ENCODE assay signal across 23 cellular contexts in genomic region chr12:110862331-110862730, GRCh38. TPM values are rescaled to one million over a fixed set of nuclear protein-coding genes. Genes with fewer than 3 reads are reported as not detected.
DNase-seq lines count a peak whose midpoint lies in the region; ATAC-seq and TF ChIP-seq lines count a peak whose summit lies in the region.
"Had no signal": no experiment of that assay in that cellular context is flagged by ENCODE, and none has a peak within 500 bp of the region (broad histone marks: within the 10 kb centered on the region; RNA-seq: fewer than 3 reads in every experiment).

No MANE protein-coding gene starts in this region.

- H3K27ac Mint-ChIP-seq in endodermal cell (no peak overlapping the region), neural progenitor cell (peak overlapping the region; percentile 92)
- H3K27ac Mint-ChIP-seq: CD4-positive, CD25-positive, alpha-beta regulatory T cell had no signal

- H3K9me3 Mint-ChIP-seq in endodermal cell (peaks cover 29% of the 10 kb centered on the region), neural progenitor cell (peaks cover 3% of the 10 kb centered on the region)

- no peaks in the 10 kb centered on the region for H4K20me1 ChIP-seq in neural progenitor cell (ENCODE audit: low read depth)

- peaks cover 17% of the 10 kb centered on the region for H3K4me1 Mint-ChIP-seq in endodermal cell
- H3K4me1 Mint-ChIP-seq in neural progenitor cell, result peaks cover 33% of the 10 kb centered on the region

- ATAC-seq in HG03457 (IDR thresholded peaks at IDR 0.05; ENCODE audit: unreplicated experiment) (no peak), HG03469 (IDR thresholded peaks at IDR 0.05; ENCODE audit: unreplicated experiment) (no peak)

- H3F3A ChIP-seq in neural progenitor cell (ENCODE audit: low read depth), result peaks cover 49% of the 10 kb centered on the region

- H3K4me3 Mint-ChIP-seq in endodermal cell, result no peak overlapping the region
- no peak overlapping the region for H3K4me3 Mint-ChIP-seq in neural progenitor cell
- H3K4me3 Mint-ChIP-seq: CD4-positive, CD25-positive, alpha-beta regulatory T cell had no signal

- H3K9me3 ChIP-seq in NT2/D1 (ENCODE audit: insufficient read depth, low read length), result 0 out of 2 replicates have a peak, but pooled peaks cover 5% of the 10 kb centered on the region
- H3K9me3 ChIP-seq in endodermal cell (ENCODE audit: control insufficient read depth, low read length), result no peaks in the 10 kb centered on the region
- H3K9me3 ChIP-seq in neural progenitor cell (ENCODE audit: low read depth), result no peaks in the 10 kb centered on the region
- H3K9me3 ChIP-seq: A549, MG63, SJCRH30 had no signal

- H3K36me3 ChIP-seq in H7 (replicated peaks; ENCODE audit: control insufficient read depth, insufficient read depth, low read length) (no peaks in the 10 kb centered on the region), NT2/D1 (ENCODE audit: insufficient read depth, insufficient read length, low read length) (no peaks in the 10 kb centered on the region), endodermal cell (ENCODE audit: control insufficient read depth, insufficient read depth, low read length) (no peaks in the 10 kb centered on the region), neural progenitor cell (no peaks in the 10 kb centered on the region)
- H3K36me3 ChIP-seq: MG63, SJCRH30 had no signal

- no peak overlapping the region for H2AFZ ChIP-seq in neural progenitor cell (replicated peaks)

- WGBS in endodermal cell (ENCODE audit: insufficient coverage in 1 of 2, insufficient read length in 1 of 2), 2 experiments, result 86 to 96% methylated on average over 5 to 8 of the region's 9 CpGs

- peak overlapping the region; percentile 56 for H3K27ac ChIP-seq in endodermal cell (ENCODE audit: low read depth, low read length)
- peak overlapping the region; percentile 98 for H3K27ac ChIP-seq in neural progenitor cell
- H3K27ac ChIP-seq: A549, SJCRH30 had no signal

- H3K4me3 ChIP-seq in H7 (ENCODE audit: insufficient read depth, low read depth, low read length) (no peak overlapping the region), NT2/D1 (ENCODE audit: insufficient read length, low read depth) (no peak overlapping the region), endodermal cell (ENCODE audit: low read length) (no peak overlapping the region), neural progenitor cell (peak overlapping the region; percentile 4)
- H3K4me3 ChIP-seq: A549, K562, MG63, SJCRH30 had no signal

- peak overlapping the region; percentile 65 for H3K4me2 ChIP-seq in neural progenitor cell
- H3K4me2 ChIP-seq: A549 had no signal

- no peak overlapping the region for H3K9ac ChIP-seq in NT2/D1 (ENCODE audit: insufficient read length, low read depth)
- H3K9ac ChIP-seq in endodermal cell (ENCODE audit: extremely low read depth, low read length, poor library complexity, severe bottlenecking), result no peak overlapping the region
- no peak overlapping the region for H3K9ac ChIP-seq in neural progenitor cell

- H3K4me1 ChIP-seq in NT2/D1 (ENCODE audit: insufficient read depth, insufficient read length) (peaks cover 9% of the 10 kb centered on the region), endodermal cell (ENCODE audit: control insufficient read depth, insufficient read depth, low read length) (peaks cover 3% of the 10 kb centered on the region), neural progenitor cell (peaks cover 40% of the 10 kb centered on the region)
- H3K4me1 ChIP-seq: A549, SJCRH30 had no signal

- H3K27me3 Mint-ChIP-seq in endodermal cell (ENCODE audit: insufficient read depth) (peaks cover 5% of the 10 kb centered on the region), neural progenitor cell (ENCODE audit: insufficient read depth, low read depth) (peaks cover 6% of the 10 kb centered on the region)

- no peaks in the 10 kb centered on the region for H3K79me2 ChIP-seq in neural progenitor cell (ENCODE audit: low read depth)

- H3K36me3 Mint-ChIP-seq in endodermal cell (ENCODE audit: low read depth) (peaks cover 2% of the 10 kb centered on the region), neural progenitor cell (no peaks in the 10 kb centered on the region)
- H3K36me3 Mint-ChIP-seq: CD4-positive, CD25-positive, alpha-beta regulatory T cell had no signal

- TF ChIP-seq CTCF in endodermal cell (conservative IDR thresholded peaks at IDR 0.05), result no peak
- no peak for TF ChIP-seq CTCF in neural progenitor cell (IDR thresholded peaks at IDR 0.05)

- DNase-seq in H7 (peak; percentile 44), NT2/D1 (ENCODE audit: low read depth, low spot score) (peak; percentile 57), endodermal cell (no peak), neural progenitor cell (ENCODE audit: low spot score) (peak; percentile 83), amygdala (lab: John Stamatoyannopoulos, UW) (no peak)
- DNase-seq: CD4-positive, CD25-positive, alpha-beta regulatory T cell; DMS79 treated with DMSO at 0.1 percent for 48 hours; MG63; NCI-H1092; NCI-H1436 treated with DMSO at 0.1 percent for 48 hours; NCI-H2029; NCI-H2171 treated with DMSO at 0.1 percent for 48 hours; NCI-H446; NCI-H526; OCI-M1; SJCRH30 had no signal

- H3K27me3 ChIP-seq in H7 (ENCODE audit: control insufficient read depth, insufficient read depth, low read length) (no peaks in the 10 kb centered on the region), NT2/D1 (ENCODE audit: insufficient read depth, insufficient read length) (no peaks in the 10 kb centered on the region), endodermal cell (ENCODE audit: control insufficient read depth, insufficient read depth, low read length, poor library complexity, severe bottlenecking) (no peaks in the 10 kb centered on the region), neural progenitor cell (no peaks in the 10 kb centered on the region)
- H3K27me3 ChIP-seq: MG63, SJCRH30 had no signal

RNA-seq across cellular contexts. Expression of gene CCDC63, which starts 15.5 kb away (rescaled TPM):
- 0.67 and 0.76 TPM in 2 replicates for total RNA-seq in H7 (2014; rRNA removed; shearing (Covaris generic))
- 1 to 10 TPM in 1 of 2 donors, under 1 TPM in 1; 0.95 to 3.1 TPM for total RNA-seq in endodermal cell
- 0.39 TPM for polyA plus RNA-seq in endodermal cell (2013, experiment 1 of 2)
- polyA plus RNA-seq in endodermal cell (2013, experiment 2 of 2), result not detected
- 0.24 TPM in 1 of 2 replicates, not detected in the other for total RNA-seq in neural progenitor cell (ENCODE audit: low replicate concordance)
- total RNA-seq: CD4-positive, CD25-positive, alpha-beta regulatory T cell; HepG2; K562; LHCN-M2; SJCRH30 had no signal
- polyA plus RNA-seq: BJ; CD4-positive, CD25-positive, alpha-beta regulatory T cell; HepG2; K562 had no signal

RNA-seq across cellular contexts. Expression of gene MYL2, which starts 58.0 kb away (rescaled TPM):
- not detected in 2 replicates for total RNA-seq in H7 (2014; rRNA removed; shearing (Covaris generic))
- total RNA-seq in endodermal cell (under 1 TPM in 1 of 2 donors, not detected in 1; 0.89 TPM), neural progenitor cell (ENCODE audit: low replicate concordance) (not detected in 2 replicates)
- polyA plus RNA-seq in endodermal cell (2013, experiment 1 of 2), result not detected
- polyA plus RNA-seq in endodermal cell (2013, experiment 2 of 2), result not detected
- total RNA-seq: CD4-positive, CD25-positive, alpha-beta regulatory T cell; HepG2; K562; LHCN-M2 had no signal
- polyA plus RNA-seq: BJ; CD4-positive, CD25-positive, alpha-beta regulatory T cell; HepG2; K562 had no signal

Comparison
In these comparisons a context has a peak if more than half of its experiments do, and no peak if none do; other contexts are left out.
1. DNase-seq: peak in H7 (single experiment), NT2/D1 (single experiment) and neural progenitor cell (single experiment); none in endodermal cell (single experiment) and amygdala (0 of 56).